Comparison of ENCODE assay signal across 12 cellular contexts in the genomic region with DNA sequence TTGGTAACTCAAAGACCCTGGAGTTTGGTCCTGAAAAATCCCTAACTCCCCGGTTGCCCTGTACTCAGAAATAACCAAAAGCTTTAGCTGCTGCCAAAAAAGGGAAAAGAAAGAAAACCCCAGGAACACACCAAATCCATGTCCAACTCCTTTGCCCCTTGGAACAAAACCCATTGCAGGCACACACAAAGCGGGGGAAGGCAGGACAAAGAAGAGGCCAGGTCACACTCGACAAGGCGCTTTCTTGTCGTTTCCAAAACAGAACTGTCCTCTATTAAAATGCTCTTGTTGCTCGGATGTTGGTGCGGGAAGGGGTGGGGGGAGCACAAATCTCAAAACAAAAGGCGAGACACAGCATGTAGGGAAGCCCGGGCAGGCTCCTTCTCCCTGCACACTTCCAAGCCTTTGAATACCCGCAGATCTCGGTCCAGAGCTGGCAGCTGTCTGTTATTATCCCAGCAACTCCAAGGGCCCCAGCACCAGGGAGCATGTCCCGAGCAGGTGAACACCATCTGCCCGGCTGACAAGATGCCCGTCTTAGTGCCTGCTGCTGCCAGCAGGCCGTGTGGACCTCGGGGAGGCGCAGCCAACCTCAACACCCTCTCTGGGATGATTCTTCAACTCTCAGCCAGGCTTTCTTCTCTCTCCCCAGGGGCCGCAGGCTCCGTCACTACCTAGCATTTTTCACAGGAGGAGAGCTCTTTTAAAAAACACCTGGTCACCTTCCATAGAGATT.
DNase-seq lines count a peak whose midpoint lies in the region; ATAC-seq and TF ChIP-seq lines count a peak whose summit lies in the region.
"Had no signal": no experiment of that assay in that cellular context is flagged by ENCODE, and none has a peak within 500 bp of the region (broad histone marks: within the 10 kb centered on the region; RNA-seq: fewer than 3 reads in every experiment).

No MANE protein-coding gene starts in this region.

- peaks cover 19% of the 10 kb centered on the region for H3K36me3 ChIP-seq in mesodermal cell (ENCODE audit: control insufficient read depth, insufficient read depth, low read length)
- H3K36me3 ChIP-seq: Peyer's patch had no signal

- CTCF ChIA-PET in CD4-positive, alpha-beta T cell (lab: Charles Lee): interaction anchor here (0.9 kb wide), 1 partner anchor 180 kb away, joined by 3 read pairs; no protein-coding TSS in a partner anchor
- CTCF ChIA-PET in activated CD8-positive, alpha-beta T cell treated with anti-CD3 and anti-CD28 coated beads for 36 hours (lab: Charles Lee): interaction anchor here (0.7 to 1.8 kb wide), 6 partner anchors 9 to 129 kb away, joined by 3 to 4 read pairs (median 4); no protein-coding TSS in a partner anchor

- peaks cover 80% of the 10 kb centered on the region for H3K4me1 Mint-ChIP-seq in CD4-positive, alpha-beta T cell (ENCODE audit: low read depth)
- peaks cover 65% of the 10 kb centered on the region for H3K4me1 Mint-ChIP-seq in activated CD8-positive, alpha-beta T cell treated with anti-CD3 and anti-CD28 coated beads for 36 hours (ENCODE audit: low read depth)

- DNase-seq in CD4-positive, alpha-beta T cell: no peak
- DNase-seq in NCI-H1417 (lab: John Stamatoyannopoulos, UW): peak; percentile 59 to 96 (median 86)
- DNase-seq in activated CD8-positive, alpha-beta T cell treated with anti-CD3 and anti-CD28 coated beads for 36 hours: no peak
- DNase-seq in RKO (ENCODE audit: low spot score): no peak
- DNase-seq in HT-29 (ENCODE audit: low spot score): no peak
- DNase-seq: Caco-2, Peyer's patch had no signal

- intact Hi-C loops in CD4-positive, alpha-beta T cell (cut with DNase I, micrococcal nuclease): no loop called here
- intact Hi-C loops in activated CD8-positive, alpha-beta T cell treated with anti-CD3 and anti-CD28 coated beads for 36 hours (cut with micrococcal nuclease): no loop called here

- peak overlapping the region; percentile 81 for H3K27ac Mint-ChIP-seq in CD4-positive, alpha-beta T cell
- peak overlapping the region; percentile 72 for H3K27ac Mint-ChIP-seq in activated CD8-positive, alpha-beta T cell treated with anti-CD3 and anti-CD28 coated beads for 36 hours
- H3K27ac Mint-ChIP-seq: stimulated activated naive CD8-positive, alpha-beta T cell treated with anti-CD3 and anti-CD28 coated beads, Interleukin-15, Interleukin-2, amounts not matched to agents 100 ng/mL and 50 ng/mL, for 24 hours had no signal

- H3K9me3 Mint-ChIP-seq in CD4-positive, alpha-beta T cell: no peaks in the 10 kb centered on the region
- no peaks in the 10 kb centered on the region for H3K9me3 Mint-ChIP-seq in activated CD8-positive, alpha-beta T cell treated with anti-CD3 and anti-CD28 coated beads for 36 hours
- H3K9me3 Mint-ChIP-seq: stimulated activated naive CD8-positive, alpha-beta T cell treated with anti-CD3 and anti-CD28 coated beads, Interleukin-15, Interleukin-2, amounts not matched to agents 100 ng/mL and 50 ng/mL, for 24 hours had no signal

- no peaks in the 10 kb centered on the region for H3K27me3 Mint-ChIP-seq in CD4-positive, alpha-beta T cell
- no peaks in the 10 kb centered on the region for H3K27me3 Mint-ChIP-seq in activated CD8-positive, alpha-beta T cell treated with anti-CD3 and anti-CD28 coated beads for 36 hours
- H3K27me3 Mint-ChIP-seq: stimulated activated naive CD8-positive, alpha-beta T cell treated with anti-CD3 and anti-CD28 coated beads, Interleukin-15, Interleukin-2, amounts not matched to agents 100 ng/mL and 50 ng/mL, for 24 hours had no signal

- no peak overlapping the region for H3K4me3 ChIP-seq in mesodermal cell (ENCODE audit: extremely low read depth, insufficient read depth, low read length, poor library complexity, severe bottlenecking)
- H3K4me3 ChIP-seq: Peyer's patch, skin epidermis had no signal

- peak overlapping the region; percentile 75 for H3K4me3 Mint-ChIP-seq in CD4-positive, alpha-beta T cell
- no peak overlapping the region for H3K4me3 Mint-ChIP-seq in activated CD8-positive, alpha-beta T cell treated with anti-CD3 and anti-CD28 coated beads for 36 hours
- H3K4me3 Mint-ChIP-seq: stimulated activated naive CD8-positive, alpha-beta T cell treated with anti-CD3 and anti-CD28 coated beads, Interleukin-15, Interleukin-2, amounts not matched to agents 100 ng/mL and 50 ng/mL, for 24 hours had no signal

- no peaks in the 10 kb centered on the region for H3K36me3 Mint-ChIP-seq in CD4-positive, alpha-beta T cell (ENCODE audit: low read depth)
- no peaks in the 10 kb centered on the region for H3K36me3 Mint-ChIP-seq in activated CD8-positive, alpha-beta T cell treated with anti-CD3 and anti-CD28 coated beads for 36 hours (ENCODE audit: low read depth)

- no peak overlapping the region for H3K27ac ChIP-seq in CD4-positive, alpha-beta T cell (ENCODE audit: low read depth, low read length)
- H3K27ac ChIP-seq in mesodermal cell (ENCODE audit: low read depth, low read length, severe bottlenecking): peak overlapping the region; percentile 5

- TF ChIP-seq CTCF in CD4-positive, alpha-beta T cell (IDR thresholded peaks at IDR 0.05): no peak
- TF ChIP-seq CTCF in activated CD8-positive, alpha-beta T cell treated with anti-CD3 and anti-CD28 coated beads for 36 hours (IDR thresholded peaks at IDR 0.05): no peak

- H3K27me3 ChIP-seq in CD4-positive, alpha-beta T cell (ENCODE audit: control insufficient read depth, insufficient read depth, low read length): no peaks in the 10 kb centered on the region
- H3K27me3 ChIP-seq: Peyer's patch had no signal

- POLR2A ChIA-PET in CD4-positive, alpha-beta T cell (lab: Charles Lee): interaction anchor here (1.0 to 3.0 kb wide), 5 partner anchors 9 to 96 kb away, joined by 3 to 8 read pairs (median 3); a partner anchor contains a TSS
- POLR2A ChIA-PET in activated CD8-positive, alpha-beta T cell treated with anti-CD3 and anti-CD28 coated beads for 36 hours (lab: Charles Lee): interaction anchor here (0.5 to 1.8 kb wide), 5 partner anchors 9 to 21 kb away, joined by 3 to 5 read pairs (median 4); no protein-coding TSS in a partner anchor

- H3K4me1 ChIP-seq in mesodermal cell (ENCODE audit: control insufficient read depth, insufficient read depth, low read length, poor library complexity, severe bottlenecking): peaks cover 53% of the 10 kb centered on the region
- H3K4me1 ChIP-seq: Caco-2 had no signal

- WGBS in mesodermal cell (ENCODE audit: insufficient coverage in 2 of 2), 2 experiments: 44 to 50% methylated on average over 13 to 18 of the region's 19 CpGs

- no peak for ATAC-seq in CD4-positive, alpha-beta T cell (ENCODE audit: poor library complexity)
- no peak for ATAC-seq in activated CD8-positive, alpha-beta T cell treated with anti-CD3 and anti-CD28 coated beads for 36 hours
- ATAC-seq in HG02840 (IDR thresholded peaks at IDR 0.05; ENCODE audit: low FRiP score, unreplicated experiment) (no peak), GM18907 (IDR thresholded peaks at IDR 0.05; ENCODE audit: unreplicated experiment) (no peak)

- H3K9me3 ChIP-seq in CD4-positive, alpha-beta T cell (ENCODE audit: control insufficient read depth, low read length): no peaks in the 10 kb centered on the region
- no peaks in the 10 kb centered on the region for H3K9me3 ChIP-seq in mesodermal cell (ENCODE audit: control insufficient read depth, low read length)
- H3K9me3 ChIP-seq: Caco-2, Peyer's patch had no signal

Comparison
In these comparisons a context has a peak if more than half of its experiments do, and no peak if none do; other contexts are left out.
1. DNase-seq: peak in NCI-H1417 (3 of 3); none in CD4-positive, alpha-beta T cell (0 of 10), activated CD8-positive, alpha-beta T cell treated with anti-CD3 and anti-CD28 coated beads for 36 hours (single experiment), RKO (single experiment) and HT-29 (single experiment).